Comparison of ENCODE assay signal across 17 cellular contexts in genomic region chr10:114706458-114707055, GRCh38. TPM values are rescaled to one million over a fixed set of nuclear protein-coding genes. Genes with fewer than 3 reads are reported as not detected.
DNase-seq lines count a peak whose midpoint lies in the region; ATAC-seq and TF ChIP-seq lines count a peak whose summit lies in the region.
"Had no signal": no experiment of that assay in that cellular context is flagged by ENCODE, and none has a peak within 500 bp of the region (broad histone marks: within the 10 kb centered on the region; RNA-seq: fewer than 3 reads in every experiment).

No MANE protein-coding gene starts in this region.

- H3K9me3 ChIP-seq in heart right ventricle (peaks cover 0 to under 1% (median 0%) of the 10 kb centered on the region in 11 donors), right cardiac atrium (ENCODE audit: control insufficient read depth, low read length) (no peaks in the 10 kb centered on the region), uterus (no peaks in the 10 kb centered on the region)
- H3K9me3 ChIP-seq: HAP-1, Peyer's patch had no signal

- H3K4me1 ChIP-seq in heart right ventricle (peaks cover 0 to 75% (median 46%) of the 10 kb centered on the region in 9 donors), right cardiac atrium (ENCODE audit: control insufficient read depth, insufficient read depth, low read length) (peaks cover 2% of the 10 kb centered on the region), uterus (peaks cover 0 to 4% of the 10 kb centered on the region in 2 donors)
- H3K4me1 ChIP-seq: HAP-1 had no signal

- ATAC-seq in heart right ventricle (peak in 3 of 8 donors; percentile 15 to 38 (median 33)), right cardiac atrium (peak; percentile 54 to 71), GM21723 (IDR thresholded peaks at IDR 0.05; ENCODE audit: unreplicated experiment) (no peak)

- H3K4me3 ChIP-seq in heart right ventricle (no peak overlapping the region), right cardiac atrium (ENCODE audit: low read length) (no peak overlapping the region), uterus (no peak overlapping the region)
- H3K4me3 ChIP-seq: HAP-1, Peyer's patch had no signal

- TF ChIP-seq POLR2A in uterus (IDR thresholded peaks at IDR 0.05) = no peak

- H3K36me3 ChIP-seq in heart right ventricle (no peaks in the 10 kb centered on the region), uterus (no peaks in the 10 kb centered on the region)
- H3K36me3 ChIP-seq: HAP-1, Peyer's patch had no signal

- DNase-seq in heart right ventricle (no peak), cardiac septum (ENCODE audit: low spot score) (no peak), dermis blood vessel endothelial cell (peak; percentile 45), right cardiac atrium (no peak), uterus (no peak), GM10266 (ENCODE audit: extremely low spot score) (no peak)
- no peak for DNase-seq in stimulated activated CD8-positive, alpha-beta memory T cell treated with anti-CD3 and anti-CD28 coated beads, Interleukin-4, amount 100 ng/mL, for 48 hours
- DNase-seq: DND-41, Kasumi-1, NCI-H1105 treated with DMSO at 0.1 percent for 48 hours, NCI-H1694, NCI-H2081 treated with DMSO at 0.1 percent for 48 hours, NCI-H446 treated with DMSO at 0.1 percent for 48 hours, Peyer's patch, SHP77 had no signal

- intact Hi-C loops in heart right ventricle (cut with DNase I) (loop anchor here in 5 of 10 donors (5.0 to 10.0 kb wide), 4 partner anchors 58 to 154 kb away; no protein-coding TSS in a partner anchor), cardiac septum (cut with DNase I) (loop anchor here (10.0 kb wide), 1 partner anchor 402 kb away; no protein-coding TSS in a partner anchor), right cardiac atrium (cut with DNase I) (loop anchor here in 3 of 4 donors (5.0 to 10.0 kb wide), 3 partner anchors 76 to 232 kb away; no protein-coding TSS in a partner anchor), uterus (cut with DNase I; ENCODE audit: low total_unique reads) (no loop called here)

- H3K27ac ChIP-seq in heart right ventricle (peak overlapping the region in 7 of 10 donors; percentile 10 to 93 (median 32)), right cardiac atrium (ENCODE audit: low read length) (no peak overlapping the region), uterus (peak overlapping the region; percentile 52 to 76)
- H3K27ac ChIP-seq: Peyer's patch had no signal

- WGBS in heart right ventricle, 2 donors = 49 to 50% methylated on average over 4 of the region's 4 CpGs
- 50% methylated on average over 4 of the region's 4 CpGs for WGBS in right cardiac atrium

- TF ChIP-seq CTCF in heart right ventricle (IDR thresholded peaks at IDR 0.05) (no peak), uterus (IDR thresholded peaks at IDR 0.05) (no peak), GM10266 (IDR thresholded peaks at IDR 0.05; ENCODE audit: control insufficient read depth, insufficient read depth, low read depth, missing control alignments) (no peak)

- no peaks in the 10 kb centered on the region for H3K27me3 ChIP-seq in heart right ventricle
- H3K27me3 ChIP-seq in right cardiac atrium (ENCODE audit: control insufficient read depth, insufficient read depth) = no peaks in the 10 kb centered on the region
- no peaks in the 10 kb centered on the region for H3K27me3 ChIP-seq in uterus
- H3K27me3 ChIP-seq: Peyer's patch had no signal

RNA-seq across cellular contexts. Expression of gene ABLIM1, which starts 48.5 kb away (rescaled TPM):
- total RNA-seq in heart right ventricle (100 to 1,000 TPM; 522 to 816 (median 606) TPM), cardiac septum (473 TPM), dermis blood vessel endothelial cell (141 and 159 TPM in 2 replicates), right cardiac atrium (100 to 1,000 TPM; 385 to 462 (median 426) TPM), uterus (100 to 1,000 TPM in 2 of 4 donors, 10 to 100 TPM in 2; 41.2 to 128 (median 97.3) TPM)
- polyA plus RNA-seq in heart right ventricle (100 to 1,000 TPM; 119 to 363 TPM), right cardiac atrium (149 TPM)
